In genomic region chr1:228118040-228118439, GRCh38 we compare ENCODE assay signal across 25 cellular contexts. TPM values are rescaled to one million over a fixed set of nuclear protein-coding genes. Genes with fewer than 3 reads are reported as not detected.
"Had no signal": no experiment of that assay in that cellular context is flagged by ENCODE, and none has a peak within 500 bp of the region (broad histone marks: within the 10 kb centered on the region; RNA-seq: fewer than 3 reads in every experiment).

No MANE protein-coding gene starts in this region.

- H3K27ac ChIP-seq: colonic mucosa, dorsolateral prefrontal cortex, left lung, sigmoid colon, thoracic aorta, vagina had no signal

- H3K4me2 ChIP-seq: smooth muscle cell had no signal

- H3K4me3 ChIP-seq: colonic mucosa, dorsolateral prefrontal cortex, left lung, lung, sigmoid colon, smooth muscle cell, thoracic aorta, vagina had no signal

- H3K4me1 Mint-ChIP-seq: immature natural killer cell, neural crest cell had no signal

- H3K27me3 ChIP-seq: colonic mucosa, dorsolateral prefrontal cortex, left lung, sigmoid colon, vagina had no signal

- H3K36me3 ChIP-seq: colonic mucosa, left lung, sigmoid colon, thoracic aorta, vagina had no signal

- H3K4me1 ChIP-seq: colonic mucosa, left lung, sigmoid colon had no signal

- DNase-seq: activated CD4-positive, alpha-beta memory T cell treated with anti-CD3 and anti-CD28 coated beads for 36 hours; activated CD4-positive, alpha-beta T cell treated with anti-CD3 and anti-CD28 coated beads for 48 hours; activated effector memory CD4-positive, alpha-beta T cell treated with Interleukin-2 at 50 U/mL for 16 hours; activated naive CD4-positive, alpha-beta T cell treated with anti-CD3 and anti-CD28 coated beads for 36 hours; activated naive CD8-positive, alpha-beta T cell treated with anti-CD3 and anti-CD28 coated beads, Interleukin-2, amount 10 ng/mL, durations not matched to agents 7 days and 5 days; activated T-cell treated with anti-CD3 and anti-CD28 coated beads, Interleukin-2, amount 50 U/mL, for 72 hours; amniotic stem cell; colonic mucosa; dorsolateral prefrontal cortex; effector memory CD8-positive, alpha-beta T cell; foreskin melanocyte; immature natural killer cell; left lung; naive thymus-derived CD4-positive, alpha-beta T cell; posterior cingulate gyrus; sigmoid colon; stimulated activated CD4-positive, alpha-beta T cell treated with anti-CD3 and anti-CD28 coated beads, Interleukin-2, amount 100 ng/mL, for 48 hours; stimulated activated naive CD4-positive, alpha-beta T cell had no signal

- H3K9me3 Mint-ChIP-seq: effector memory CD8-positive, alpha-beta T cell; immature natural killer cell; type B pancreatic cell had no signal

- H3K36me3 Mint-ChIP-seq: immature natural killer cell had no signal

- ATAC-seq: activated T-cell treated with anti-CD3 and anti-CD28 coated beads, Interleukin-2, amount 50 U/mL, for 72 hours; effector memory CD8-positive, alpha-beta T cell; esophagus mucosa; left lung; naive thymus-derived CD4-positive, alpha-beta T cell had no signal

- H3K4me3 Mint-ChIP-seq: activated CD4-positive, alpha-beta memory T cell treated with anti-CD3 and anti-CD28 coated beads for 36 hours; activated naive CD4-positive, alpha-beta T cell treated with anti-CD3 and anti-CD28 coated beads for 36 hours; activated naive CD8-positive, alpha-beta T cell treated with anti-CD3 and anti-CD28 coated beads, Interleukin-2, amount 10 ng/mL, durations not matched to agents 7 days and 5 days; activated T-cell treated with anti-CD3 and anti-CD28 coated beads, Interleukin-2, amount 50 U/mL, for 72 hours; effector memory CD8-positive, alpha-beta T cell; immature natural killer cell; naive thymus-derived CD4-positive, alpha-beta T cell; neural crest cell; type B pancreatic cell had no signal

- H3K27ac Mint-ChIP-seq: activated CD4-positive, alpha-beta memory T cell treated with anti-CD3 and anti-CD28 coated beads for 36 hours; activated naive CD4-positive, alpha-beta T cell treated with anti-CD3 and anti-CD28 coated beads for 36 hours; activated naive CD8-positive, alpha-beta T cell treated with anti-CD3 and anti-CD28 coated beads, Interleukin-2, amount 10 ng/mL, durations not matched to agents 7 days and 5 days; activated T-cell treated with anti-CD3 and anti-CD28 coated beads, Interleukin-2, amount 50 U/mL, for 72 hours; effector memory CD8-positive, alpha-beta T cell; immature natural killer cell; naive thymus-derived CD4-positive, alpha-beta T cell; type B pancreatic cell had no signal

- H3K27me3 Mint-ChIP-seq: activated CD4-positive, alpha-beta memory T cell treated with anti-CD3 and anti-CD28 coated beads for 36 hours had no signal

RNA-seq across cellular contexts. Expression of gene GJC2, which starts 31.7 kb away (rescaled TPM):
- total RNA-seq: smooth muscle cell had no signal
- polyA plus RNA-seq: immature natural killer cell; naive thymus-derived CD4-positive, alpha-beta T cell had no signal
